In the genomic region with DNA sequence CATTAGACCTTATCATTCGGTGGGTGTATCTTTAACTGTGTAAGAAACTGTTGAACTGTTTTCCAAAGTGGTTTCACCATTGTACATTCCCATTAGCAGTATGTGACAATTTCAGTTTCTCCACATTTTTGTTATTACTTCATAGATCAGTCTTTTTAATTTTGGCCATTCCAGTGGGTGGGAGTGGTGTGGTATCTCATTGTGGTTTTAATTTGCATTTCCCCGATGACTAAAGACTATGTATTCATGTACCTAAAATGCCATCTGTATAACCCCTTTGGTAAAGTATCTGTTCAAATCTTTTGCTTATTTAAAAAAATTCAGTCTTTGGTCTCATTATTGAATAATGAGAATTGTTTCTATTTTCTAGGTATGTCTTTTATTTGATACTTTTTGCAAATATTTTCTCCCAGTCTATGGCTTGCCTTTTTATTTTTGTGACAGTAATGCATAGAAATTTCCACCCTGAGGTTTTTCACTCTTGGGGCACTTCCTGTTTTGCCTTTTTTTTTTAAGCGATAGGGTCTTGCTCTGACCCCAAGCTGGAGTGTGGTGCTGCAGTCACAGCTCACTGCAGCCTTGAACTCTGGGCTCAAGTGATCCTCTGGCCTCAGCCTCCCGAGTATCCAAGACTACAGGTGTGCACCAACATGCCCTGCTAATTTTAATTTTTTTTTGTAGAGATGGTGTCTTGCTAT, we compare ENCODE assay signal across 12 cellular contexts.
DNase-seq lines count a peak whose midpoint lies in the region; ATAC-seq and TF ChIP-seq lines count a peak whose summit lies in the region.
"Had no signal": no experiment of that assay in that cellular context is flagged by ENCODE, and none has a peak within 500 bp of the region (broad histone marks: within the 10 kb centered on the region; RNA-seq: fewer than 3 reads in every experiment).

No MANE protein-coding gene starts in this region.

- TF ChIP-seq CTCF in AG10803 (conservative IDR thresholded peaks at IDR 0.05; ENCODE audit: low read length) (no peak), GM10266 (IDR thresholded peaks at IDR 0.05; ENCODE audit: control insufficient read depth, insufficient read depth, low read depth, missing control alignments) (no peak)

- peaks cover 12% of the 10 kb centered on the region for H3K36me3 Mint-ChIP-seq in activated naive CD8-positive, alpha-beta T cell treated with anti-CD3 and anti-CD28 coated beads, Interleukin-2, amount 50 U/mL, for 24 hours (ENCODE audit: low read depth)

- peak; percentile 69 for ATAC-seq in activated naive CD8-positive, alpha-beta T cell treated with anti-CD3 and anti-CD28 coated beads, Interleukin-2, amount 50 U/mL, for 24 hours

- peak overlapping the region; percentile 86 for H3K27ac Mint-ChIP-seq in activated naive CD8-positive, alpha-beta T cell treated with anti-CD3 and anti-CD28 coated beads, Interleukin-2, amount 50 U/mL, for 24 hours

- peaks cover 54% of the 10 kb centered on the region for H3K4me1 Mint-ChIP-seq in activated naive CD8-positive, alpha-beta T cell treated with anti-CD3 and anti-CD28 coated beads, Interleukin-2, amount 50 U/mL, for 24 hours

- H3K4me3 Mint-ChIP-seq in activated naive CD8-positive, alpha-beta T cell treated with anti-CD3 and anti-CD28 coated beads, Interleukin-2, amount 50 U/mL, for 24 hours = peak overlapping the region; percentile 32

- no peak overlapping the region for H3K4me3 ChIP-seq in AG10803 (ENCODE audit: low read length)
- H3K4me3 ChIP-seq: cardiac muscle cell had no signal

- H3K9me3 Mint-ChIP-seq in activated naive CD8-positive, alpha-beta T cell treated with anti-CD3 and anti-CD28 coated beads, Interleukin-2, amount 50 U/mL, for 24 hours = peaks cover 29% of the 10 kb centered on the region

- DNase-seq in AG10803 (ENCODE audit: low read depth) = peak; percentile 71
- peak; percentile 24 for DNase-seq in GM03348 (ENCODE audit: low spot score)
- DNase-seq in M059J (ENCODE audit: low read depth) = peak; percentile 43
- DNase-seq in activated naive CD8-positive, alpha-beta T cell treated with anti-CD3 and anti-CD28 coated beads, Interleukin-2, amount 50 U/mL, for 24 hours = no peak
- DNase-seq in activated gamma-delta T cell treated with Interleukin-2 at 50 U/mL for 16 hours = no peak
- DNase-seq in GM10266 (ENCODE audit: extremely low spot score) = no peak
- DNase-seq in NCI-H1048 (lab: John Stamatoyannopoulos, UW) = no peak
- no peak for DNase-seq in KG1 (lab: John Stamatoyannopoulos, UW)
- DNase-seq: C1 segment of cervical spinal cord, NCI-H2171, posterior cingulate gyrus had no signal

- H3K27me3 Mint-ChIP-seq in activated naive CD8-positive, alpha-beta T cell treated with anti-CD3 and anti-CD28 coated beads, Interleukin-2, amount 50 U/mL, for 24 hours = peaks cover 3% of the 10 kb centered on the region

Comparison
In these comparisons a context has a peak if more than half of its experiments do, and no peak if none do; other contexts are left out.
1. DNase-seq: peak in AG10803 (single experiment), GM03348 (single experiment) and M059J (single experiment); none in activated naive CD8-positive, alpha-beta T cell treated with anti-CD3 and anti-CD28 coated beads, Interleukin-2, amount 50 U/mL, for 24 hours (single experiment), activated gamma-delta T cell treated with Interleukin-2 at 50 U/mL for 16 hours (single experiment), GM10266 (single experiment), NCI-H1048 (single experiment) and KG1 (single experiment).